ENCODE assay signal across 25 cellular contexts in the genomic region with DNA sequence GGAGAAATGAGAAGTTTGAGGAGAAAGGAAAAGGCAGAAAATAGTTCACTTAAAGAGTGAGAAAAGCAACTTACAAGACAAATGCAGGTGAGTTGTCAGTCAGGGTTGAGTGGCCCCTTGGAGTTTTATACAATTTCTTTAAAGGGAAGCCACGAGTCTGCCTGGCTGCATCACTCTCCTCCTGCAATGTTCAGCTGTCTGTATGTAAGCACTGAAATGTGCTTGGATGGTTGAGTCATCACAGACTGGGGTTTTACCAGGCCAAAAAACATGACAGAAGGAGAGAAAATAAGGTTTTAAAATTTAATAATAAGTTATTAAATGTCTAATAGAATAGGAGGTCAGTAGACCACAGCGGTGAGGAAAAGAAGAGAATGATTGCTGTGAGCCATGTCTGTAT. TPM values are rescaled to one million over a fixed set of nuclear protein-coding genes. Genes with fewer than 3 reads are reported as not detected.
DNase-seq lines count a peak whose midpoint lies in the region; ATAC-seq, FAIRE-seq and TF ChIP-seq lines count a peak whose summit lies in the region.
"Had no signal": no experiment of that assay in that cellular context is flagged by ENCODE, and none has a peak within 500 bp of the region (broad histone marks: within the 10 kb centered on the region; RNA-seq: fewer than 3 reads in every experiment).

No MANE protein-coding gene starts in this region.

- TF ChIP-seq CTCF in bronchial epithelial cell (IDR thresholded peaks at IDR 0.05; ENCODE audit: insufficient read depth, low read length, severe bottlenecking) (no peak), kidney epithelial cell (IDR thresholded peaks at IDR 0.05; ENCODE audit: insufficient read depth, low read length, poor library complexity, severe bottlenecking) (no peak)

- H3K4me1 Mint-ChIP-seq in activated T-helper 1 cell treated with anti-CD3 and anti-CD28 coated beads, Interleukin-12 subunit alpha, Interleukin-12 subunit beta, Interleukin-2, Interleukin-4 antibody, amounts not matched to agents 30 ng/mL and 10 ng/mL and 1 ng/mL, durations not matched to agents 14 hours and 24 hours and 36 hours (ENCODE audit: low read depth): peaks cover 5% of the 10 kb centered on the region
- H3K4me1 Mint-ChIP-seq: B cell, CD14-positive monocyte had no signal

- H3K27me3 ChIP-seq in bronchial epithelial cell (ENCODE audit: control insufficient read depth, insufficient read depth, low read length) (no peaks in the 10 kb centered on the region), kidney epithelial cell (ENCODE audit: control insufficient read depth, insufficient read depth, low read length) (no peaks in the 10 kb centered on the region)
- H3K27me3 ChIP-seq: MG63, Peyer's patch had no signal

- H3K9me3 Mint-ChIP-seq in activated T-helper 1 cell treated with anti-CD3 and anti-CD28 coated beads, Interleukin-12 subunit alpha, Interleukin-12 subunit beta, Interleukin-2, Interleukin-4 antibody, amounts not matched to agents 30 ng/mL and 10 ng/mL and 1 ng/mL, durations not matched to agents 14 hours and 24 hours and 36 hours: no peaks in the 10 kb centered on the region
- H3K9me3 Mint-ChIP-seq: CD14-positive monocyte; CD8-positive, alpha-beta memory T cell had no signal

- H3K27me3 Mint-ChIP-seq in activated T-helper 1 cell treated with anti-CD3 and anti-CD28 coated beads, Interleukin-12 subunit alpha, Interleukin-12 subunit beta, Interleukin-2, Interleukin-4 antibody, amounts not matched to agents 30 ng/mL and 10 ng/mL and 1 ng/mL, durations not matched to agents 14 hours and 24 hours and 36 hours (ENCODE audit: insufficient read depth): peaks cover 9% of the 10 kb centered on the region
- H3K27me3 Mint-ChIP-seq: B cell had no signal

- no peak overlapping the region for H3K4me3 Mint-ChIP-seq in activated T-helper 1 cell treated with anti-CD3 and anti-CD28 coated beads, Interleukin-12 subunit alpha, Interleukin-12 subunit beta, Interleukin-2, Interleukin-4 antibody, amounts not matched to agents 30 ng/mL and 10 ng/mL and 1 ng/mL, durations not matched to agents 14 hours and 24 hours and 36 hours
- H3K4me3 Mint-ChIP-seq: B cell; CD14-positive monocyte; CD8-positive, alpha-beta memory T cell had no signal

- intact Hi-C loops in activated T-helper 1 cell treated with anti-CD3 and anti-CD28 coated beads, Interleukin-12 subunit alpha, Interleukin-12 subunit beta, Interleukin-2, Interleukin-4 antibody, amounts not matched to agents 30 ng/mL and 10 ng/mL and 1 ng/mL, durations not matched to agents 14 hours and 24 hours and 36 hours (cut with micrococcal nuclease): loop anchor here (10.0 kb wide), 2 partner anchors 508 to 938 kb away; no protein-coding TSS in a partner anchor

- no peak overlapping the region for H3K27ac Mint-ChIP-seq in activated T-helper 1 cell treated with anti-CD3 and anti-CD28 coated beads, Interleukin-12 subunit alpha, Interleukin-12 subunit beta, Interleukin-2, Interleukin-4 antibody, amounts not matched to agents 30 ng/mL and 10 ng/mL and 1 ng/mL, durations not matched to agents 14 hours and 24 hours and 36 hours
- H3K27ac Mint-ChIP-seq: B cell; CD14-positive monocyte; CD8-positive, alpha-beta memory T cell had no signal

- H3K36me3 Mint-ChIP-seq in activated T-helper 1 cell treated with anti-CD3 and anti-CD28 coated beads, Interleukin-12 subunit alpha, Interleukin-12 subunit beta, Interleukin-2, Interleukin-4 antibody, amounts not matched to agents 30 ng/mL and 10 ng/mL and 1 ng/mL, durations not matched to agents 14 hours and 24 hours and 36 hours (ENCODE audit: low read depth): no peaks in the 10 kb centered on the region
- H3K36me3 Mint-ChIP-seq: CD14-positive monocyte; CD8-positive, alpha-beta memory T cell had no signal

- H3K36me3 ChIP-seq in bronchial epithelial cell (ENCODE audit: control insufficient read depth, insufficient read depth, low read length) (no peaks in the 10 kb centered on the region), kidney epithelial cell (ENCODE audit: control insufficient read depth, insufficient read depth, low read length) (no peaks in the 10 kb centered on the region)
- H3K36me3 ChIP-seq: MG63, Peyer's patch had no signal

- peak; percentile 7 for DNase-seq in HCEC 1CT
- DNase-seq in bronchial epithelial cell (ENCODE audit: low read depth): peak; percentile 7
- peak; percentile 16 for DNase-seq in kidney epithelial cell (ENCODE audit: low read depth)
- DNase-seq in MV-4-11 (lab: John Stamatoyannopoulos, UW): no peak
- DNase-seq in RKO (ENCODE audit: low spot score): no peak
- no peak for DNase-seq in activated T-helper 1 cell treated with anti-CD3 and anti-CD28 coated beads, Interleukin-12 subunit alpha, Interleukin-12 subunit beta, Interleukin-2, Interleukin-4 antibody, amounts not matched to agents 30 ng/mL and 10 ng/mL and 1 ng/mL, durations not matched to agents 14 hours and 24 hours and 36 hours (ENCODE audit: low spot score)
- DNase-seq: CD8-positive, alpha-beta memory T cell; DMS 273 treated with DMSO at 0.1 percent for 48 hours; DMS79; EL; GF-D8; H7; KBM-7; MG63; NCI-H2029; NCI-H2227 treated with DMSO at 0.1 percent for 48 hours; NCI-H526 treated with DMSO at 0.1 percent for 48 hours; Peyer's patch had no signal

- no peak for FAIRE-seq in bronchial epithelial cell (lab: Jason Lieb, UNC)
- FAIRE-seq: GM12891, GM19239, HTR-8/SVneo had no signal

- no peak overlapping the region for H3K4me3 ChIP-seq in bronchial epithelial cell (ENCODE audit: low read depth, low read length)
- no peak overlapping the region for H3K4me3 ChIP-seq in kidney epithelial cell (ENCODE audit: low read depth, low read length)
- H3K4me3 ChIP-seq: MG63, Peyer's patch had no signal

- no peak for ATAC-seq in GM21576 (IDR thresholded peaks at IDR 0.05; ENCODE audit: unreplicated experiment)

RNA-seq across cellular contexts. Expression of a gene that starts 51.0 kb away (rescaled TPM):
- total RNA-seq in bronchial epithelial cell (0.13 TPM in 1 of 2 replicates, not detected in the other), kidney epithelial cell (under 0.01 TPM in 1 of 2 replicates, not detected in the other)
- total RNA-seq in activated T-helper 1 cell treated with anti-CD3 and anti-CD28 coated beads, Interleukin-12 subunit alpha, Interleukin-12 subunit beta, Interleukin-2, Interleukin-4 antibody, amounts not matched to agents 30 ng/mL and 10 ng/mL and 1 ng/mL, durations not matched to agents 14 hours and 24 hours and 36 hours: not detected in 2 replicates
- total RNA-seq: B cell; CD8-positive, alpha-beta memory T cell; OCI-LY7 had no signal

Comparison
In these comparisons a context has a peak if more than half of its experiments do, and no peak if none do; other contexts are left out.
1. DNase-seq: peak in HCEC 1CT (single experiment), bronchial epithelial cell (single experiment) and kidney epithelial cell (single experiment); none in MV-4-11 (single experiment), RKO (single experiment) and activated T-helper 1 cell treated with anti-CD3 and anti-CD28 coated beads, Interleukin-12 subunit alpha, Interleukin-12 subunit beta, Interleukin-2, Interleukin-4 antibody, amounts not matched to agents 30 ng/mL and 10 ng/mL and 1 ng/mL, durations not matched to agents 14 hours and 24 hours and 36 hours (single experiment).